ENCODE assay signal across 1 cellular context in genomic region chr17:79839363-79840203, GRCh38.
A peak's percentile ranks its signal among the peaks of the same experiment; 100 is the strongest.
TF ChIP-seq lines count a peak whose summit lies in the region.

TSS of gene CBX4 (minus strand) at chr17:79839440. CDS start at chr17:79839251, 189 bp downstream.

TF ChIP-seq in K562, 482 proteins besides CTCF, POLR2A, EP300 and RAD21 (continued from another document and continues in another):
- TF ChIP-seq AFF1 (IDR thresholded peaks at IDR 0.05; ENCODE audit: low read depth in 1 of 2, partially characterized antibody in 2 of 2) (no peak), BCLAF1 (IDR thresholded peaks at IDR 0.05; ENCODE audit: borderline replicate concordance in 1 of 2, control insufficient read depth in 1 of 2, low read depth in 2 of 2, low read length in 1 of 2) (no peak), CEBPG (CRISPR knock-in tag; IDR thresholded peaks at IDR 0.05) (peak; percentile 100), CEBPG (tag; conservative IDR thresholded peaks at IDR 0.05 in 1 of 2, IDR thresholded peaks at IDR 0.05 in 1 of 2) (peak; percentile 100), DEAF1 (CRISPR knock-in tag; IDR thresholded peaks at IDR 0.05) (peak; percentile 60), SAP30 (IDR thresholded peaks at IDR 0.05; ENCODE audit: borderline replicate concordance, insufficient read depth, low read depth, low read length, poor library complexity, severe bottlenecking) (peak; percentile 50), VEZF1 (CRISPR knock-in tag; IDR thresholded peaks at IDR 0.05) (peak; percentile 98), PHF20 (IDR thresholded peaks at IDR 0.05; ENCODE audit: partially characterized antibody) (peak; percentile 76), WHSC1 (IDR thresholded peaks at IDR 0.05; ENCODE audit: low read length) (no peak), SRF (CRISPR knock-in tag; IDR thresholded peaks at IDR 0.05) (peak in 1 of 2 experiments; percentile 17; a peak in 1 of 4 replicates), ARID1B (IDR thresholded peaks at IDR 0.05) (peak; percentile 76; the same call in 1 of the 2 replicates), TFE3 (CRISPR knock-in tag; IDR thresholded peaks at IDR 0.05) (no peak; the same call in 1 of the 2 replicates), NCOR1 (IDR thresholded peaks at IDR 0.05) (peak; percentile 56; the same call in 1 of the 2 replicates), ZNF165 (CRISPR knock-in tag; IDR thresholded peaks at IDR 0.05; ENCODE audit: borderline replicate concordance) (no peak), ZNF146 (CRISPR knock-in tag; IDR thresholded peaks at IDR 0.05; ENCODE audit: unreplicated experiment) (no peak), ZBTB2 (IDR thresholded peaks at IDR 0.05) (no peak), ZNF778 (CRISPR knock-in tag; IDR thresholded peaks at IDR 0.05) (no peak), ZSCAN32 (CRISPR knock-in tag; IDR thresholded peaks at IDR 0.05) (peak; percentile 99), SIN3A (IDR thresholded peaks at IDR 0.05; ENCODE audit: borderline replicate concordance in 2 of 2, control insufficient read depth in 1 of 2, low read depth in 2 of 2, low read length in 2 of 2) (peak; percentile 26 to 54; a peak in 2 of 4 replicates), ELF4 (CRISPR knock-in tag; IDR thresholded peaks at IDR 0.05) (no peak), ZNF75A (CRISPR knock-in tag; IDR thresholded peaks at IDR 0.05) (no peak), PHF21A (IDR thresholded peaks at IDR 0.05; ENCODE audit: borderline replicate concordance, low read depth) (peak; percentile 50; the same call in 1 of the 2 replicates), ZBTB8A (IDR thresholded peaks at IDR 0.05; ENCODE audit: partially characterized antibody) (no peak), ZNF639 (CRISPR knock-in tag; conservative IDR thresholded peaks at IDR 0.05 in 1 of 2, IDR thresholded peaks at IDR 0.05 in 1 of 2) (peak in 1 of 2 experiments; percentile 99; a peak in 2 of 4 replicates), THAP7 (CRISPR knock-in tag; IDR thresholded peaks at IDR 0.05) (no peak), STAG1 (CRISPR knock-in tag; IDR thresholded peaks at IDR 0.05; ENCODE audit: borderline replicate concordance) (peak; percentile 43; the same call in 1 of the 2 replicates), C11orf30 (IDR thresholded peaks at IDR 0.05; ENCODE audit: low read depth) (no peak), ZNF232 (CRISPR knock-in tag; IDR thresholded peaks at IDR 0.05) (no peak), ZNF212 (CRISPR knock-in tag; IDR thresholded peaks at IDR 0.05) (no peak), CBX3 (IDR thresholded peaks at IDR 0.05; ENCODE audit: borderline replicate concordance in 1 of 2, low read length in 2 of 2) (no peak), PURB (CRISPR knock-in tag; IDR thresholded peaks at IDR 0.05; ENCODE audit: low read depth) (no peak), BRD4 (IDR thresholded peaks at IDR 0.05) (peak; percentile 41; the same call in 1 of the 2 replicates), FOS (IDR thresholded peaks at IDR 0.05; ENCODE audit: extremely low read depth, insufficient read length) (no peak), HMGN3 (IDR thresholded peaks at IDR 0.05; ENCODE audit: borderline replicate concordance, extremely low read depth, insufficient read length, low read depth, low read length) (no peak), GABPB2 (CRISPR knock-in tag; conservative IDR thresholded peaks at IDR 0.05) (no peak), TAF15 (IDR thresholded peaks at IDR 0.05; ENCODE audit: low read depth, low read length) (no peak), ZNF184 (CRISPR knock-in tag; IDR thresholded peaks at IDR 0.05) (no peak), EWSR1 (IDR thresholded peaks at IDR 0.05; ENCODE audit: borderline replicate concordance, low read depth, partially characterized antibody) (no peak), FOXA1 (IDR thresholded peaks at IDR 0.05; ENCODE audit: borderline replicate concordance) (no peak), BCOR (IDR thresholded peaks at IDR 0.05) (0 out of 2 replicates have a peak, but pooled peaks have one; percentile 10), ZNF140 (CRISPR knock-in tag; IDR thresholded peaks at IDR 0.05) (no peak), ZNF316 (IDR thresholded peaks at IDR 0.05) (no peak), ZKSCAN1 (IDR thresholded peaks at IDR 0.05; ENCODE audit: low read depth, low read length) (no peak), ZNF124 (CRISPR knock-in tag; IDR thresholded peaks at IDR 0.05) (peak; percentile 40; the same call in 1 of the 2 replicates), HEY1 (CRISPR knock-in tag; IDR thresholded peaks at IDR 0.05; ENCODE audit: borderline replicate concordance) (no peak), RB1 (IDR thresholded peaks at IDR 0.05; ENCODE audit: low read depth) (peak; percentile 98)
